1 cellular context compared by ENCODE assay signal in the genomic region with DNA sequence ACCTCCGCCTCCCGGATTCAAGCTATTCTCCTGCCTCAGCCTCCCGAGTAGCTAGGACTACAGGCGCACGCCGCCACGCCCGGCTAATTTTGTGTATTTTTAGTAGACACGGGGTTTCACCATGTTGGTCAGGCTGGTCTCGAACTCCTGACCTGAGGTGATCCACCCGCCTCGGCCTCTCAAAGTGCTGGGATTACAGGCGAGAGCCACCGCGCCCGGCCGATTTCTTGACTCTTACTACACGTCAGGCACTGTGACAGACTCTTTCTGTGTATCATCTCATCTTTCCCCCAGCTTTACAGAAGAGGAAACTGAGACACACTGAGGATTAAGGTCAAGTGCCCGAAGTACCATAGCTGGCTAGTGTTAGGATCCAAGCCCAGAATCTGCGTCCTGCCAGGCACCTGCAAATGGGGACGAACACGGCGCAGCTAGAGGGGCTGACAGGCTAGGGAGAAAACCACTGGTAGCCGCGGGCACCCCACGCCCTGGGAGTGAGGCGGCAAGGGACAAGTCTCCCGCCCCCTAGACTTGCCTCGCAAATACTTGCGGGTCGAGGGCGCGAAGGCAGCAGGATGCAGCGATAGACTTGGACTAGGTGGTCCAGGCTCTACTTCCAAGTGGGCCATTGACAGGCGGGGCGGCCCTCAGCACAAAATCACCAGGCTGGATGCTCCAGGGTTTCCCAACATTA.
TF ChIP-seq lines count a peak whose summit lies in the region.

No MANE protein-coding gene starts in this region.

TF ChIP-seq in WTC11, 78 proteins besides CTCF, POLR2A, EP300 and RAD21 (continued from another document):
- TF ChIP-seq ZNF671 (CRISPR knock-in tag; IDR thresholded peaks at IDR 0.05) = no peak
- no peak for TF ChIP-seq NR2C2 (CRISPR knock-in tag; IDR thresholded peaks at IDR 0.05)
- no peak for TF ChIP-seq CBFB (CRISPR knock-in tag; IDR thresholded peaks at IDR 0.05; ENCODE audit: low read depth)
- no peak for TF ChIP-seq JAZF1 (CRISPR knock-in tag; IDR thresholded peaks at IDR 0.05)
- TF ChIP-seq, protein P1, sequence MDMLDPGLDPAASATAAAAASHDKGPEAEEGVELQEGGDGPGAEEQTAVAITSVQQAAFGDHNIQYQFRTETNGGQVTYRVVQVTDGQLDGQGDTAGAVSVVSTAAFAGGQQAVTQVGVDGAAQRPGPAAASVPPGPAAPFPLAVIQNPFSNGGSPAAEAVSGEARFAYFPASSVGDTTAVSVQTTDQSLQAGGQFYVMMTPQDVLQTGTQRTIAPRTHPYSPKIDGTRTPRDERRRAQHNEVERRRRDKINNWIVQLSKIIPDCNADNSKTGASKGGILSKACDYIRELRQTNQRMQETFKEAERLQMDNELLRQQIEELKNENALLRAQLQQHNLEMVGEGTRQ (CRISPR knock-in tag; IDR thresholded peaks at IDR 0.05) = no peak
- TF ChIP-seq ESRRA (CRISPR knock-in tag; IDR thresholded peaks at IDR 0.05; ENCODE audit: borderline replicate concordance) = no peak
TF ChIP-seq in WTC11: peak in this region for 0.
